In genomic region chr7:92725161-92725925, GRCh38 we compare ENCODE assay signal across 15 cellular contexts.
"Had no signal": no experiment of that assay in that cellular context is flagged by ENCODE, and none has a peak within 500 bp of the region (broad histone marks: within the 10 kb centered on the region; RNA-seq: fewer than 3 reads in every experiment).

No MANE protein-coding gene starts in this region.

- H3K36me3 ChIP-seq: transverse colon had no signal

- H3K27ac ChIP-seq: brain microvascular endothelial cell, transverse colon had no signal

- H3K27me3 ChIP-seq: brain microvascular endothelial cell, transverse colon had no signal

- H3K4me1 ChIP-seq: transverse colon had no signal

- H3K9me3 ChIP-seq: transverse colon had no signal

- DNase-seq: activated CD4-positive, alpha-beta memory T cell treated with anti-CD3 and anti-CD28 coated beads for 36 hours; activated CD4-positive, alpha-beta T cell treated with anti-CD3 and anti-CD28 coated beads for 1 hour; activated gamma-delta T cell; activated naive CD8-positive, alpha-beta T cell treated with anti-CD3 and anti-CD28 coated beads for 36 hours; activated T-cell treated with anti-CD3 and anti-CD28 coated beads, Interleukin-2, amount 50 U/mL, for 4 hours; brain microvascular endothelial cell; endodermal cell; erythroblast; head of caudate nucleus; posterior cingulate gyrus; stimulated activated naive CD4-positive, alpha-beta T cell; substantia nigra; T-helper 9 cell; transverse colon had no signal

- ATAC-seq: activated T-cell treated with anti-CD3 and anti-CD28 coated beads, Interleukin-2, amount 50 U/mL, for 4 hours; left lobe of liver had no signal

- H3K4me3 ChIP-seq: transverse colon had no signal
